In genomic region chr10:11683529-11684320, GRCh38 we compare ENCODE assay signal across 12 cellular contexts. TPM values are rescaled to one million over a fixed set of nuclear protein-coding genes. Genes with fewer than 3 reads are reported as not detected.
DNase-seq lines count a peak whose midpoint lies in the region; TF ChIP-seq lines count a peak whose summit lies in the region.
"Had no signal": no experiment of that assay in that cellular context is flagged by ENCODE, and none has a peak within 500 bp of the region (broad histone marks: within the 10 kb centered on the region; RNA-seq: fewer than 3 reads in every experiment).

No MANE protein-coding gene starts in this region.

- H3K27me3 ChIP-seq in colonic mucosa, result no peaks in the 10 kb centered on the region
- no peaks in the 10 kb centered on the region for H3K27me3 ChIP-seq in spleen (replicated peaks in 1 of 7)

- H3K4me1 ChIP-seq in colonic mucosa, result no peaks in the 10 kb centered on the region
- peaks cover 29 to 100% (median 82%) of the 10 kb centered on the region in 6 donors for H3K4me1 ChIP-seq in spleen

- no peak for DNase-seq in activated CD4-positive, alpha-beta T cell treated with anti-CD3 and anti-CD28 coated beads, Interleukin-2, amount 10 ng/mL, durations not matched to agents 24 days and 14 days
- no peak for DNase-seq in activated CD4-positive, alpha-beta T cell treated with anti-CD3 and anti-CD28 coated beads for 4 hours
- DNase-seq in NCI-H146 (lab: John Stamatoyannopoulos, UW) (peak; percentile 80), colonic mucosa (peak; percentile 67), spleen (peak; percentile 81), NCI-H446 treated with DMSO at 0.1 percent for 48 hours (lab: John Stamatoyannopoulos, UW) (no peak), D341Med (ENCODE audit: low spot score) (no peak), activated gamma-delta T cell treated with Interleukin-2 at 50 U/mL for 16 hours (no peak)
- DNase-seq: retina had no signal

- H3K9ac ChIP-seq in colonic mucosa (ENCODE audit: low read depth in 2 of 2, low read length in 2 of 2), result peak overlapping the region in 1 of 2 donors; percentile 16

- TF ChIP-seq CTCF in colonic mucosa (IDR thresholded peaks at IDR 0.05) (no peak), spleen (IDR thresholded peaks at IDR 0.05 in 8 of 11, conservative IDR thresholded peaks at IDR 0.05 in 3 of 11) (no peak)

- no peak overlapping the region for H3K27ac Mint-ChIP-seq in activated CD4-positive, alpha-beta T cell treated with anti-CD3 and anti-CD28 coated beads, Interleukin-2, amount 10 ng/mL, durations not matched to agents 24 days and 14 days
- H3K27ac Mint-ChIP-seq: GM23338 had no signal

- H3K36me3 ChIP-seq in colonic mucosa, result no peaks in the 10 kb centered on the region
- no peaks in the 10 kb centered on the region for H3K36me3 ChIP-seq in spleen

- intact Hi-C loops in activated CD4-positive, alpha-beta T cell treated with anti-CD3 and anti-CD28 coated beads, Interleukin-2, amount 10 ng/mL, durations not matched to agents 24 days and 14 days (cut with micrococcal nuclease), result no loop called here
- intact Hi-C loops in colonic mucosa (cut with DNase I), result no loop called here
- intact Hi-C loops in spleen (cut with DNase I; ENCODE audit: low total_unique reads), result no loop called here

- H3K27ac ChIP-seq in colonic mucosa, result peak overlapping the region; percentile 77
- peak overlapping the region; percentile 73 to 94 (median 86) for H3K27ac ChIP-seq in spleen
- H3K27ac ChIP-seq: HL-60 had no signal

- H3K36me3 Mint-ChIP-seq in activated CD4-positive, alpha-beta T cell treated with anti-CD3 and anti-CD28 coated beads, Interleukin-2, amount 10 ng/mL, durations not matched to agents 24 days and 14 days (ENCODE audit: low read depth), result no peaks in the 10 kb centered on the region

- H3K9me3 ChIP-seq in colonic mucosa (no peaks in the 10 kb centered on the region), spleen (no peaks in the 10 kb centered on the region)

- no peaks in the 10 kb centered on the region for H3K9me3 Mint-ChIP-seq in activated CD4-positive, alpha-beta T cell treated with anti-CD3 and anti-CD28 coated beads, Interleukin-2, amount 10 ng/mL, durations not matched to agents 24 days and 14 days
- H3K9me3 Mint-ChIP-seq: GM23338 had no signal

- peaks cover 21% of the 10 kb centered on the region for H3K4me1 Mint-ChIP-seq in activated CD4-positive, alpha-beta T cell treated with anti-CD3 and anti-CD28 coated beads, Interleukin-2, amount 10 ng/mL, durations not matched to agents 24 days and 14 days

- H3K27me3 Mint-ChIP-seq in activated CD4-positive, alpha-beta T cell treated with anti-CD3 and anti-CD28 coated beads, Interleukin-2, amount 10 ng/mL, durations not matched to agents 24 days and 14 days, result peaks cover 54% of the 10 kb centered on the region

- peak overlapping the region; percentile 85 for H3K4me3 Mint-ChIP-seq in activated CD4-positive, alpha-beta T cell treated with anti-CD3 and anti-CD28 coated beads, Interleukin-2, amount 10 ng/mL, durations not matched to agents 24 days and 14 days
- H3K4me3 Mint-ChIP-seq: GM23338 had no signal

- H3K4me3 ChIP-seq in colonic mucosa, result no peak overlapping the region
- H3K4me3 ChIP-seq in spleen, result peak overlapping the region in 4 of 8 donors; percentile 16 to 62 (median 22)
- H3K4me3 ChIP-seq: GM23338 had no signal

- 70 to 81% (median 72%) methylated on average over 14 of the region's 14 CpGs for WGBS in spleen, 5 donors

- TF ChIP-seq POLR2A in spleen (IDR thresholded peaks at IDR 0.05), result no peak

RNA-seq across cellular contexts. Expression of gene ECHDC3, which starts 58.5 kb away (rescaled TPM):
- 0.35 and 0.47 TPM in 2 replicates for total RNA-seq in activated CD4-positive, alpha-beta T cell treated with anti-CD3 and anti-CD28 coated beads, Interleukin-2, amount 10 ng/mL, durations not matched to agents 24 days and 14 days
- total RNA-seq in colonic mucosa (10 to 100 TPM; 14.0 to 17.6 TPM), spleen (10 to 100 TPM; 10.5 to 49.7 (median 21.4) TPM)
- 10 to 100 TPM in 2 of 3 donors, 1 to 10 TPM in 1; 5.6 to 14.8 (median 12.5) TPM for polyA plus RNA-seq in spleen
- total RNA-seq: T-helper 2 cell treated with Interferon-gamma antibody and Interleukin-4, amounts not matched to agents 100 ng/mL and 5 ng/mL, for 36 hours had no signal

Comparison
In these comparisons a context has a peak if more than half of its experiments do, and no peak if none do; other contexts are left out.
1. DNase-seq: peak in NCI-H146 (single experiment), colonic mucosa (single experiment) and spleen (single experiment); none in activated CD4-positive, alpha-beta T cell treated with anti-CD3 and anti-CD28 coated beads, Interleukin-2, amount 10 ng/mL, durations not matched to agents 24 days and 14 days (single experiment), activated CD4-positive, alpha-beta T cell treated with anti-CD3 and anti-CD28 coated beads for 4 hours (0 of 2), NCI-H446 treated with DMSO at 0.1 percent for 48 hours (single experiment), D341Med (single experiment) and activated gamma-delta T cell treated with Interleukin-2 at 50 U/mL for 16 hours (single experiment).